Comparison of ENCODE assay signal across 25 cellular contexts in genomic region chr17:37592291-37592690, GRCh38.
"Had no signal": no experiment of that assay in that cellular context is flagged by ENCODE, and none has a peak within 500 bp of the region (broad histone marks: within the 10 kb centered on the region; RNA-seq: fewer than 3 reads in every experiment).

No MANE protein-coding gene starts in this region.

- DNase-seq: activated B cell treated with CpG ODN at 0.5 μM for 24 hours; activated CD4-positive, alpha-beta T cell treated with anti-CD3 and anti-CD28 coated beads for 36 hours; activated CD4-positive, alpha-beta T cell treated with anti-CD3 and anti-CD28 coated beads, Interleukin-2, amount 50 U/mL, for 4 hours; activated naive CD4-positive, alpha-beta T cell treated with Interleukin-2 at 50 U/mL for 16 hours; brain microvascular endothelial cell; central memory CD4-positive, alpha-beta T cell; dermis blood vessel endothelial cell; effector CD8-positive, alpha-beta T cell; foreskin keratinocyte; kidney glomerular epithelial cell; left lung; pancreas; psoas muscle; spleen; stimulated activated CD4-positive, alpha-beta T cell treated with anti-CD3 and anti-CD28 coated beads, Interleukin-4, amount 100 ng/mL, for 1 hour; stimulated activated naive CD4-positive, alpha-beta T cell treated with Interleukin-2 at 50 U/mL for 16 hours; substantia nigra; T1000; thyroid gland had no signal

- H3K4me3 Mint-ChIP-seq: activated B cell treated with CpG ODN at 0.5 μM for 24 hours; activated CD4-positive, alpha-beta T cell treated with anti-CD3 and anti-CD28 coated beads for 36 hours; activated T-helper 1 cell treated with anti-CD3 and anti-CD28 coated beads, Interleukin-12 subunit alpha, Interleukin-12 subunit beta, Interleukin-2, Interleukin-4 antibody, amounts not matched to agents 30 ng/mL and 10 ng/mL and 1 ng/mL, durations not matched to agents 14 hours and 24 hours and 36 hours; mesothelial cell of epicardium; nephron had no signal

- H3K9me3 Mint-ChIP-seq: activated B cell treated with CpG ODN at 0.5 μM for 24 hours; activated T-helper 1 cell treated with anti-CD3 and anti-CD28 coated beads, Interleukin-12 subunit alpha, Interleukin-12 subunit beta, Interleukin-2, Interleukin-4 antibody, amounts not matched to agents 30 ng/mL and 10 ng/mL and 1 ng/mL, durations not matched to agents 14 hours and 24 hours and 36 hours; mesothelial cell of epicardium; nephron had no signal

- H3K27ac Mint-ChIP-seq: activated B cell treated with CpG ODN at 0.5 μM for 24 hours; activated CD4-positive, alpha-beta T cell treated with anti-CD3 and anti-CD28 coated beads for 36 hours; activated T-helper 1 cell treated with anti-CD3 and anti-CD28 coated beads, Interleukin-12 subunit alpha, Interleukin-12 subunit beta, Interleukin-2, Interleukin-4 antibody, amounts not matched to agents 30 ng/mL and 10 ng/mL and 1 ng/mL, durations not matched to agents 14 hours and 24 hours and 36 hours; mesothelial cell of epicardium; nephron had no signal

- H3K27me3 Mint-ChIP-seq: activated B cell treated with CpG ODN at 0.5 μM for 24 hours; activated CD4-positive, alpha-beta T cell treated with anti-CD3 and anti-CD28 coated beads for 36 hours had no signal

- H3K4me3 ChIP-seq: ascending aorta, left lung, pancreas, psoas muscle, right atrium auricular region, SJSA1, spleen, thyroid gland had no signal

- H3K27ac ChIP-seq: ascending aorta, brain microvascular endothelial cell, foreskin keratinocyte, left lung, pancreas, psoas muscle, right atrium auricular region, SJSA1, spleen, thyroid gland had no signal

- H3K4me1 Mint-ChIP-seq: nephron had no signal

- H3K4me1 ChIP-seq: ascending aorta, pancreas, psoas muscle, right atrium auricular region, SJSA1 had no signal

- H3K9me3 ChIP-seq: ascending aorta, left lung, pancreas, psoas muscle, right atrium auricular region, SJSA1, spleen, thyroid gland had no signal

- H3K27me3 ChIP-seq: ascending aorta, brain microvascular endothelial cell, foreskin keratinocyte, left lung, pancreas, right atrium auricular region, SJSA1, spleen, thyroid gland had no signal

- ATAC-seq: activated CD4-positive, alpha-beta T cell treated with anti-CD3 and anti-CD28 coated beads for 36 hours; foreskin keratinocyte; left lung; pancreas had no signal
